16 cellular contexts compared by ENCODE assay signal in the genomic region with DNA sequence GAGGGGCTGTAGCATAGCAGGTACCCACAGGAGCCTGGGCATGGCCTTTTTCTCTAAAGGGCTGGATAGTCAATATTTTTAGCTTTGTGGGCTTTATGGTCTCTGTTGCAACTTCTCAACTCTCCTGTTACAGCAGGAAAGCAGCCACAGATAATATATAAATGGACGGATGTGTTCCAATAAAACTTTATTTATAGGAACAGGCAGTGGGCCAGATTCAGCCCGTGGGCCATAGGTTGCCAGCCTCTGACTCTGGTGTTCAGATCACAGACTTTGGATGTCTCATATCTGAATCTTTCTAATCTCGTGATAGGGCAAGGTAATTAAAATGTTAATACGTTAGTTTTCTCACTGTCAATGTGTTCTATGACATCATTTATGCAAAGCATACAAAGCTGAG.
"Had no signal": no experiment of that assay in that cellular context is flagged by ENCODE, and none has a peak within 500 bp of the region (broad histone marks: within the 10 kb centered on the region; RNA-seq: fewer than 3 reads in every experiment).

No MANE protein-coding gene starts in this region.

- H3K36me3 ChIP-seq: brain microvascular endothelial cell, colonic mucosa, WERI-Rb-1 had no signal

- H3K27ac Mint-ChIP-seq: activated B cell treated with CpG ODN at 0.5 μM for 24 hours; activated CD8-positive, alpha-beta T cell treated with anti-CD3 and anti-CD28 coated beads for 36 hours; activated naive CD8-positive, alpha-beta T cell; activated T-helper 17 cell treated with anti-CD3 and anti-CD28 coated beads, Interleukin-2, amount 50 U/mL, for 72 hours; effector memory CD8-positive, alpha-beta T cell; T-helper 1 cell treated with Interleukin-12 subunit alpha and Interleukin-12 subunit beta and Interleukin-4 antibody, amounts not matched to agents 30 μg/mL and 1 μg/mL, for 36 hours had no signal

- H3K27me3 ChIP-seq: brain microvascular endothelial cell, colonic mucosa had no signal

- H3K4me1 ChIP-seq: colonic mucosa had no signal

- H3K9me3 ChIP-seq: colonic mucosa had no signal

- H3K4me3 Mint-ChIP-seq: activated B cell treated with CpG ODN at 0.5 μM for 24 hours; activated CD8-positive, alpha-beta T cell treated with anti-CD3 and anti-CD28 coated beads for 36 hours; activated naive CD8-positive, alpha-beta T cell; activated T-cell treated with anti-CD3 and anti-CD28 coated beads, Interleukin-2, amount 50 U/mL, for 4 hours; activated T-helper 17 cell treated with anti-CD3 and anti-CD28 coated beads, Interleukin-2, amount 50 U/mL, for 72 hours; effector memory CD8-positive, alpha-beta T cell; T-cell; T-helper 1 cell treated with Interleukin-12 subunit alpha and Interleukin-12 subunit beta and Interleukin-4 antibody, amounts not matched to agents 30 μg/mL and 1 μg/mL, for 36 hours had no signal

- H3K4me3 ChIP-seq: colonic mucosa had no signal

- H3K27ac ChIP-seq: brain microvascular endothelial cell, colonic mucosa, epithelial cell of prostate, WERI-Rb-1 had no signal

- DNase-seq: amniotic stem cell had no signal

- H3K36me3 Mint-ChIP-seq: T-cell had no signal

- H3K4me1 Mint-ChIP-seq: activated B cell treated with CpG ODN at 0.5 μM for 24 hours; activated T-helper 17 cell treated with anti-CD3 and anti-CD28 coated beads, Interleukin-2, amount 50 U/mL, for 72 hours had no signal

- FAIRE-seq: astrocyte, frontal cortex, TTC549 had no signal

- H3K27me3 Mint-ChIP-seq: activated B cell treated with CpG ODN at 0.5 μM for 24 hours; activated CD8-positive, alpha-beta T cell treated with anti-CD3 and anti-CD28 coated beads for 36 hours; activated naive CD8-positive, alpha-beta T cell; activated T-helper 17 cell treated with anti-CD3 and anti-CD28 coated beads, Interleukin-2, amount 50 U/mL, for 72 hours; effector memory CD8-positive, alpha-beta T cell; T-cell had no signal

- H3K9me3 Mint-ChIP-seq: activated B cell treated with CpG ODN at 0.5 μM for 24 hours; activated CD8-positive, alpha-beta T cell treated with anti-CD3 and anti-CD28 coated beads for 36 hours; activated T-cell treated with anti-CD3 and anti-CD28 coated beads, Interleukin-2, amount 50 U/mL, for 4 hours; activated T-helper 17 cell treated with anti-CD3 and anti-CD28 coated beads, Interleukin-2, amount 50 U/mL, for 72 hours; effector memory CD8-positive, alpha-beta T cell; T-cell; T-helper 1 cell treated with Interleukin-12 subunit alpha and Interleukin-12 subunit beta and Interleukin-4 antibody, amounts not matched to agents 30 μg/mL and 1 μg/mL, for 36 hours had no signal
